ENCODE assay signal across 26 cellular contexts in genomic region chr12:114226241-114226928, GRCh38.
A peak's percentile ranks its signal among the peaks of the same experiment; 100 is the strongest.
DNase-seq lines count a peak whose midpoint lies in the region; ATAC-seq, FAIRE-seq and TF ChIP-seq lines count a peak whose summit lies in the region.
"Had no signal": no experiment of that assay in that cellular context is flagged by ENCODE, and none has a peak within 500 bp of the region (broad histone marks: within the 10 kb centered on the region; RNA-seq: fewer than 3 reads in every experiment).

No MANE protein-coding gene starts in this region.

- peak overlapping the region in 1 of 3 experiments; percentile 40; a peak in 1 of 7 replicates for H3K27ac Mint-ChIP-seq in H9
- H3K27ac Mint-ChIP-seq: CD4-positive, alpha-beta memory T cell had no signal

- H3K23ac ChIP-seq in H9 (ENCODE audit: insufficient read length, low read depth, low read length) (no peak overlapping the region), H1 (ENCODE audit: insufficient read length) (no peak overlapping the region)

- H3K36me3 ChIP-seq in NT2/D1 (ENCODE audit: insufficient read depth, insufficient read length, low read length): no peaks in the 10 kb centered on the region
- H3K36me3 ChIP-seq in H1 (ENCODE audit: control insufficient read depth in 2 of 4, insufficient read depth in 4 of 4, low read length in 3 of 4): no peaks in the 10 kb centered on the region
- no peaks in the 10 kb centered on the region for H3K36me3 ChIP-seq in heart left ventricle
- H3K36me3 ChIP-seq: BLaER1 treated with 17β-estradiol and CSF1 and Interleukin-3, amounts not matched to agents 10 nM and 100 nM; Peyer's patch had no signal

- TF ChIP-seq CTCF in H9 (conservative IDR thresholded peaks at IDR 0.05) (peak; percentile 53; the same call in 2 of the 3 replicates), H1 (IDR thresholded peaks at IDR 0.05; ENCODE audit: control extremely low read depth in 1 of 3, insufficient read depth in 1 of 3, low read depth in 1 of 3, low read length in 3 of 3) (peak; percentile 37 to 47 (median 42)), heart left ventricle (IDR thresholded peaks at IDR 0.05) (no peak)

- H2AFZ ChIP-seq in H9 (ENCODE audit: low read length): no peak overlapping the region
- no peak overlapping the region for H2AFZ ChIP-seq in H1 (ENCODE audit: low read length)

- FAIRE-seq in H1 (lab: Jason Lieb, UNC): peak; percentile 58
- FAIRE-seq: A549, GM12878, HTR-8/SVneo had no signal

- H3K4ac ChIP-seq in H9 (ENCODE audit: low read depth, low read length) (no peak overlapping the region), H1 (replicated peaks; ENCODE audit: insufficient read length, low read depth, low read length) (no peak overlapping the region)

- H2BK5ac ChIP-seq in H9 (ENCODE audit: insufficient read length, low read length) (no peak overlapping the region), H1 (ENCODE audit: low read depth, low read length) (no peak overlapping the region)

- no peak overlapping the region for H3K4me3 Mint-ChIP-seq in H9
- H3K4me3 Mint-ChIP-seq: CD4-positive, alpha-beta memory T cell had no signal

- H3K27ac ChIP-seq in H9 (ENCODE audit: insufficient read length, low read depth, low read length) (no peak overlapping the region), H1 (ENCODE audit: low read depth, low read length) (no peak overlapping the region), heart left ventricle (no peak overlapping the region)
- H3K27ac ChIP-seq: A549; BLaER1 treated with 17β-estradiol and CSF1 and Interleukin-3, amounts not matched to agents 10 nM and 100 nM; Peyer's patch had no signal

- no peak overlapping the region for H2BK120ac ChIP-seq in H9 (ENCODE audit: low read depth, low read length, poor library complexity, severe bottlenecking)
- H2BK120ac ChIP-seq in H1 (replicated peaks; ENCODE audit: low read depth, low read length): no peak overlapping the region

- H3K4me3 ChIP-seq in NT2/D1 (ENCODE audit: insufficient read length, low read depth) (no peak overlapping the region), H1 (ENCODE audit: extremely low read depth in 1 of 4, insufficient read depth in 2 of 4, low read depth in 3 of 4, low read length in 4 of 4) (no peak overlapping the region), heart left ventricle (no peak overlapping the region)
- H3K4me3 ChIP-seq: A549; BLaER1 treated with 17β-estradiol and CSF1 and Interleukin-3, amounts not matched to agents 10 nM and 100 nM; GM12878; Peyer's patch had no signal

- H3K36me3 Mint-ChIP-seq in H9 (ENCODE audit: insufficient read depth in 1 of 3, low read depth in 3 of 3): no peaks in the 10 kb centered on the region
- H3K36me3 Mint-ChIP-seq: CD4-positive, alpha-beta memory T cell had no signal

- H3K9ac ChIP-seq in H9 (ENCODE audit: extremely low read depth, insufficient read length, low read length): no peak overlapping the region
- H3K9ac ChIP-seq in NT2/D1 (ENCODE audit: insufficient read length, low read depth): no peak overlapping the region
- H3K9ac ChIP-seq in H1 (replicated peaks in 1 of 4; ENCODE audit: extremely low read depth in 1 of 4, low read depth in 3 of 4, low read length in 3 of 4): no peak overlapping the region
- H3K9ac ChIP-seq: BLaER1 treated with 17β-estradiol and CSF1 and Interleukin-3, amounts not matched to agents 10 nM and 100 nM; SK-N-SH had no signal

- H3K27me3 ChIP-seq in H9 (ENCODE audit: insufficient read depth, low read length) (no peaks in the 10 kb centered on the region), NT2/D1 (ENCODE audit: insufficient read depth, insufficient read length) (no peaks in the 10 kb centered on the region), H1 (replicated peaks in 1 of 4; ENCODE audit: control insufficient read depth in 3 of 4, extremely low read depth in 1 of 4, insufficient read depth in 3 of 4, low read length in 3 of 4) (no peaks in the 10 kb centered on the region; a peak in 1 of 7 replicates), heart left ventricle (no peaks in the 10 kb centered on the region)
- H3K27me3 ChIP-seq: BLaER1 treated with 17β-estradiol and CSF1 and Interleukin-3, amounts not matched to agents 10 nM and 100 nM; Peyer's patch had no signal

- intact Hi-C loops in heart left ventricle (cut with DNase I): no loop called here

- no peak overlapping the region for H2AK5ac ChIP-seq in H9 (ENCODE audit: insufficient read length, low read length)
- no peak overlapping the region for H2AK5ac ChIP-seq in H1 (ENCODE audit: low read depth, low read length)

- H4K20me1 ChIP-seq in H9 (ENCODE audit: control insufficient read depth, insufficient read depth, insufficient read length): no peaks in the 10 kb centered on the region
- H4K20me1 ChIP-seq in H1 (replicated peaks in 1 of 2; ENCODE audit: control insufficient read depth in 1 of 2, insufficient read depth in 2 of 2, low read length in 2 of 2): no peaks in the 10 kb centered on the region
- H4K20me1 ChIP-seq: BLaER1 treated with 17β-estradiol and CSF1 and Interleukin-3, amounts not matched to agents 10 nM and 100 nM had no signal

- H4K8ac ChIP-seq in H9 (replicated peaks; ENCODE audit: insufficient read length, low read depth, low read length): no peak overlapping the region
- no peak overlapping the region for H4K8ac ChIP-seq in H1 (ENCODE audit: extremely low read depth, insufficient read depth, low read length)

- peaks cover 5% of the 10 kb centered on the region for H3K27me3 Mint-ChIP-seq in H9 (ENCODE audit: low read depth)

- no CpG with 5 or more reads among the region's 10 CpGs for WGBS in H9 (ENCODE audit: extremely low coverage, insufficient read length, low lambda C conversion rate)
- WGBS in H1 (ENCODE audit: extremely low coverage in 1 of 2, insufficient coverage in 1 of 2, insufficient read length in 1 of 2, insufficient replicate concordance in 2 of 2, low coverage in 1 of 2, low lambda C conversion rate in 2 of 2, missing lambda C conversion rate in 1 of 2), 2 experiments: 69% methylated on average over 10 of the region's 10 CpGs; no CpG with 5 or more reads in 1 of the 2 experiments
- WGBS in heart left ventricle, 4 donors: 60 to 71% (median 65%) methylated on average over 10 of the region's 10 CpGs

- no peak overlapping the region for H3T11ph ChIP-seq in H9 (ENCODE audit: low read length)

- peak; percentile 63 for DNase-seq in H9
- peak; percentile 40 for DNase-seq in NT2/D1 (ENCODE audit: low read depth, low spot score)
- peak in 1 of 2 experiments; percentile 52 for DNase-seq in H1 (ENCODE audit: low read depth in 1 of 2, low spot score in 2 of 2)
- DNase-seq in heart left ventricle: no peak
- DNase-seq in activated CD8-positive, alpha-beta memory T cell treated with anti-CD3 and anti-CD28 coated beads, Interleukin-2, amount 50 U/mL, for 48 hours: no peak
- no peak for DNase-seq in middle frontal gyrus (ENCODE audit: extremely low spot score, low spot score)
- DNase-seq: AML-193; CD4-positive, alpha-beta memory T cell; COR-L47; GDM1; GOT3; KBM-7; MV-4-11; NCI-H1694; NCI-H2029 treated with DMSO at 0.1 percent for 48 hours; NCI-H446 treated with DMSO at 0.1 percent for 48 hours; NCI-H526; OCI-M1; Peyer's patch; SK-N-SH; SW 1271 had no signal

- no peak overlapping the region for H3K14ac ChIP-seq in H9 (ENCODE audit: insufficient read depth, low read length)
- H3K14ac ChIP-seq in H1 (ENCODE audit: insufficient read length): no peak overlapping the region

- ATAC-seq in HG02870 (IDR thresholded peaks at IDR 0.05; ENCODE audit: unreplicated experiment) (no peak), heart left ventricle (no peak)
- ATAC-seq: A549, GM12878 had no signal

- H4K5ac ChIP-seq in H9 (ENCODE audit: insufficient read length, low read depth, low read length) (no peak overlapping the region), H1 (ENCODE audit: insufficient read length, low read depth, low read length) (no peak overlapping the region)

- H2BK12ac ChIP-seq in H9 (ENCODE audit: insufficient read length, low read depth, low read length) (no peak overlapping the region), H1 (ENCODE audit: low read depth, low read length) (no peak overlapping the region)

- H3K79me2 ChIP-seq in H9 (ENCODE audit: insufficient read depth, low read length) (no peaks in the 10 kb centered on the region), H1 (ENCODE audit: control insufficient read depth in 1 of 2, insufficient read depth in 2 of 2, low read length in 2 of 2) (no peaks in the 10 kb centered on the region)

- TF ChIP-seq EP300 in H1 (IDR thresholded peaks at IDR 0.05; ENCODE audit: borderline replicate concordance in 1 of 2, low read depth in 2 of 2, low read length in 2 of 2): no peak

- CTCF ChIA-PET in H1 (lab: Charles Lee; ENCODE audit: partially characterized antibody): interaction anchor here (0.7 to 2.7 kb wide), 27 partner anchors 12 to 254 kb away, joined by 3 to 10 read pairs (median 4); no protein-coding TSS in a partner anchor

- TF ChIP-seq POLR2A in H1 (IDR thresholded peaks at IDR 0.05; ENCODE audit: control extremely low read depth in 1 of 2, low read depth in 2 of 2, low read length in 2 of 2) (no peak), heart left ventricle (IDR thresholded peaks at IDR 0.05) (no peak)

- no peak overlapping the region for H3K56ac ChIP-seq in H9 (ENCODE audit: insufficient read length, low read depth, low read length)
- H3K56ac ChIP-seq in H1 (replicated peaks; ENCODE audit: insufficient read length, low read depth, low read length): no peak overlapping the region

- TF ChIP-seq RAD21 in H1 (IDR thresholded peaks at IDR 0.05 in 1 of 2, conservative IDR thresholded peaks at IDR 0.05 in 1 of 2; ENCODE audit: low read depth in 2 of 2, low read length in 2 of 2): peak in 1 of 2 experiments; percentile 53; a peak in 2 of 4 replicates

- peaks cover 10% of the 10 kb centered on the region; the same call in 1 of the 2 replicates for H3K4me1 ChIP-seq in H9 (ENCODE audit: insufficient read depth, low read length)
- no peaks in the 10 kb centered on the region for H3K4me1 ChIP-seq in NT2/D1 (ENCODE audit: insufficient read depth, insufficient read length)
- peaks cover 0 to 16% (median 3%) of the 10 kb centered on the region in 4 experiments; a peak in 4 of 7 replicates for H3K4me1 ChIP-seq in H1 (replicated peaks in 1 of 4; ENCODE audit: control insufficient read depth in 3 of 4, insufficient read depth in 4 of 4, low read length in 3 of 4)
- H3K4me1 ChIP-seq in heart left ventricle: peaks cover 0 to 3% (median 0%) of the 10 kb centered on the region in 12 donors
- H3K4me1 ChIP-seq: A549, Peyer's patch had no signal

- no peak overlapping the region for H2BK20ac ChIP-seq in H9 (ENCODE audit: low read depth, low read length, poor library complexity, severe bottlenecking)
- H2BK20ac ChIP-seq in H1 (ENCODE audit: low read length): no peak overlapping the region

- no peak overlapping the region; the same call in 1 of the 2 replicates for H2BK15ac ChIP-seq in H9 (ENCODE audit: low read depth, low read length)
- H2BK15ac ChIP-seq in H1 (ENCODE audit: low read length): 0 out of 2 replicates have a peak overlapping the region, but pooled peaks have one; percentile 9

- POLR2A ChIA-PET in H1 (lab: Charles Lee; ENCODE audit: partially characterized antibody): no interaction called here

- no peaks in the 10 kb centered on the region for H3K9me3 Mint-ChIP-seq in H9

- H3K18ac ChIP-seq in H9 (ENCODE audit: insufficient read length, low read depth, low read length) (no peak overlapping the region), H1 (ENCODE audit: extremely low read depth, low read length) (no peak overlapping the region)

- peaks cover 32 to 39% of the 10 kb centered on the region in 2 experiments for H3K4me1 Mint-ChIP-seq in H9
- H3K4me1 Mint-ChIP-seq: CD4-positive, alpha-beta memory T cell had no signal

- H3K79me1 ChIP-seq in H9 (ENCODE audit: insufficient read depth, low read depth, low read length, poor library complexity, severe bottlenecking) (no peaks in the 10 kb centered on the region), H1 (ENCODE audit: low read depth, low read length) (no peaks in the 10 kb centered on the region)

- H4K91ac ChIP-seq in H9 (ENCODE audit: insufficient read length, low read depth, low read length) (no peak overlapping the region), H1 (replicated peaks; ENCODE audit: insufficient read length, low read length) (no peak overlapping the region)

- H3K23me2 ChIP-seq in H9 (ENCODE audit: insufficient read length, low read depth, low read length, poor library complexity, severe bottlenecking) (no peaks in the 10 kb centered on the region), H1 (ENCODE audit: low read depth, low read length) (no peaks in the 10 kb centered on the region)

- no peaks in the 10 kb centered on the region for H3K9me3 ChIP-seq in H9 (ENCODE audit: control insufficient read depth, low read depth, low read length)
- H3K9me3 ChIP-seq in NT2/D1 (ENCODE audit: insufficient read depth, low read length): no peaks in the 10 kb centered on the region
- H3K9me3 ChIP-seq in H1 (ENCODE audit: insufficient read depth in 2 of 2, low read depth in 1 of 2, low read length in 1 of 2): no peaks in the 10 kb centered on the region
- H3K9me3 ChIP-seq in heart left ventricle: peaks cover 0 to 10% (median 0%) of the 10 kb centered on the region in 12 donors
- H3K9me3 ChIP-seq: A549; BLaER1 treated with 17β-estradiol and CSF1 and Interleukin-3, amounts not matched to agents 10 nM and 100 nM; Peyer's patch; SK-N-SH had no signal

- no peak overlapping the region for H3K4me2 ChIP-seq in H9 (ENCODE audit: insufficient read depth, insufficient read length, low read length)
- H3K4me2 ChIP-seq in H1 (ENCODE audit: insufficient read depth in 1 of 2, low read depth in 2 of 2, low read length in 2 of 2): no peak overlapping the region
- H3K4me2 ChIP-seq: A549; BLaER1 treated with 17β-estradiol and CSF1 and Interleukin-3, amounts not matched to agents 10 nM and 100 nM; SK-N-SH had no signal

Comparison
In these comparisons a context has a peak if more than half of its experiments do, and no peak if none do; other contexts are left out.
1. DNase-seq: peak in H9 (single experiment) and NT2/D1 (single experiment); none in heart left ventricle (0 of 5), activated CD8-positive, alpha-beta memory T cell treated with anti-CD3 and anti-CD28 coated beads, Interleukin-2, amount 50 U/mL, for 48 hours (single experiment) and middle frontal gyrus (single experiment).
2. CTCF ChIP-seq: peak in H9 (single experiment) and H1 (3 of 3); none in heart left ventricle (0 of 12).